In the genomic region with DNA sequence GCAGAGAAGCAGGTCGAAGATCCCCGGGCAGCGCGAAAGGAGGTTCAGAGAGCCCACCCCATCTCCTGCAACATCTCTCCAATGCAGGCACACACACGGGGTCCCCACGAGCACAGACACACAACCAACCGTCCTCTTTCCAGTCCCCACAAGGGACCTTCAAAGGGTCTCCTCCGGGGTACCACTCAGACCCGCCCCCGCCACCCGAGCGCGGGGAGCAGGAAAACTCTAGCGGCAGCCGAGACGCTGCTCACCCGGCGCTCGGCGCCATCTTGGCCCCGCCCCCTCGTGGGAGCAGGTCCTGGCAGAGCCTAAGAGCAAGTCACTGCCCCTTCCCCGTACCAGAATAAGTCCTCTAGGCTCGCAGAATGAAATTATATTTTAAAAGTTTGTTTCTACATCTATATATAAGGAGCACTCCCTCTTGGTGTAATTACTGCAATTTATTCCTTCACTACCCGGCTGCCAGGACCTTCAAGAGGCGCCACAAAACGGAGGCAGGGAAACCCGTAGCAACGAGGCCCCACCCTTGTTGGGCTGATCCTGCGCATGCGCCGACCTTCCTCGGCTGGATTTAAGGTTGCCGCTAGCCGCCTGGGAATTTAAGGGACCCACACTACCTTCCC, we compare ENCODE assay signal across 1 cellular context.
TF ChIP-seq lines count a peak whose summit lies in the region.

CNPY4 (plus strand) TSS at position 560 of the 626 bp plus-strand sequence. CDS start 111 bp downstream, outside the sequence.
TAF6 (minus strand) TSS at position 284 of the 626 bp plus-strand sequence. CDS start 5,149 bp downstream, outside the sequence.

TF ChIP-seq in K562, 482 proteins besides CTCF, POLR2A, EP300 and RAD21 (continued from another document):
- TF ChIP-seq, protein P1, sequence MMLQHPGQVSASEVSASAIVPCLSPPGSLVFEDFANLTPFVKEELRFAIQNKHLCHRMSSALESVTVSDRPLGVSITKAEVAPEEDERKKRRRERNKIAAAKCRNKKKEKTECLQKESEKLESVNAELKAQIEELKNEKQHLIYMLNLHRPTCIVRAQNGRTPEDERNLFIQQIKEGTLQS (IDR thresholded peaks at IDR 0.05) = no peak
- TF ChIP-seq, protein P1 (CRISPR knock-in tag; conservative IDR thresholded peaks at IDR 0.05) = peak; percentile 72; the same call in 1 of the 2 replicates
- no peak for TF ChIP-seq ZNF197 (CRISPR knock-in tag; IDR thresholded peaks at IDR 0.05; ENCODE audit: low read depth)
- 0 out of 2 replicates have a peak, but pooled peaks have one; percentile 61 for TF ChIP-seq HMG20A (CRISPR knock-in tag; conservative IDR thresholded peaks at IDR 0.05)
- TF ChIP-seq MED1 (CRISPR knock-in tag; IDR thresholded peaks at IDR 0.05; ENCODE audit: borderline replicate concordance) = no peak
- no peak for TF ChIP-seq SRSF7 (optimal IDR thresholded peaks at IDR 0.05; ENCODE audit: low read depth, low read length)
- no peak for TF ChIP-seq ZBTB49 (CRISPR knock-in tag; IDR thresholded peaks at IDR 0.05; ENCODE audit: borderline replicate concordance)
- TF ChIP-seq ZNF436 (CRISPR knock-in tag; IDR thresholded peaks at IDR 0.05) = no peak
- TF ChIP-seq, protein P2, sequence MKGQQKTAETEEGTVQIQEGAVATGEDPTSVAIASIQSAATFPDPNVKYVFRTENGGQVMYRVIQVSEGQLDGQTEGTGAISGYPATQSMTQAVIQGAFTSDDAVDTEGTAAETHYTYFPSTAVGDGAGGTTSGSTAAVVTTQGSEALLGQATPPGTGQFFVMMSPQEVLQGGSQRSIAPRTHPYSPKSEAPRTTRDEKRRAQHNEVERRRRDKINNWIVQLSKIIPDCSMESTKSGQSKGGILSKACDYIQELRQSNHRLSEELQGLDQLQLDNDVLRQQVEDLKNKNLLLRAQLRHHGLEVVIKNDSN (CRISPR knock-in tag; IDR thresholded peaks at IDR 0.05) = peak; percentile 21; the same call in 1 of the 2 replicates
- TF ChIP-seq MAFG (tag; conservative IDR thresholded peaks at IDR 0.05) = no peak
- TF ChIP-seq, protein P3, sequence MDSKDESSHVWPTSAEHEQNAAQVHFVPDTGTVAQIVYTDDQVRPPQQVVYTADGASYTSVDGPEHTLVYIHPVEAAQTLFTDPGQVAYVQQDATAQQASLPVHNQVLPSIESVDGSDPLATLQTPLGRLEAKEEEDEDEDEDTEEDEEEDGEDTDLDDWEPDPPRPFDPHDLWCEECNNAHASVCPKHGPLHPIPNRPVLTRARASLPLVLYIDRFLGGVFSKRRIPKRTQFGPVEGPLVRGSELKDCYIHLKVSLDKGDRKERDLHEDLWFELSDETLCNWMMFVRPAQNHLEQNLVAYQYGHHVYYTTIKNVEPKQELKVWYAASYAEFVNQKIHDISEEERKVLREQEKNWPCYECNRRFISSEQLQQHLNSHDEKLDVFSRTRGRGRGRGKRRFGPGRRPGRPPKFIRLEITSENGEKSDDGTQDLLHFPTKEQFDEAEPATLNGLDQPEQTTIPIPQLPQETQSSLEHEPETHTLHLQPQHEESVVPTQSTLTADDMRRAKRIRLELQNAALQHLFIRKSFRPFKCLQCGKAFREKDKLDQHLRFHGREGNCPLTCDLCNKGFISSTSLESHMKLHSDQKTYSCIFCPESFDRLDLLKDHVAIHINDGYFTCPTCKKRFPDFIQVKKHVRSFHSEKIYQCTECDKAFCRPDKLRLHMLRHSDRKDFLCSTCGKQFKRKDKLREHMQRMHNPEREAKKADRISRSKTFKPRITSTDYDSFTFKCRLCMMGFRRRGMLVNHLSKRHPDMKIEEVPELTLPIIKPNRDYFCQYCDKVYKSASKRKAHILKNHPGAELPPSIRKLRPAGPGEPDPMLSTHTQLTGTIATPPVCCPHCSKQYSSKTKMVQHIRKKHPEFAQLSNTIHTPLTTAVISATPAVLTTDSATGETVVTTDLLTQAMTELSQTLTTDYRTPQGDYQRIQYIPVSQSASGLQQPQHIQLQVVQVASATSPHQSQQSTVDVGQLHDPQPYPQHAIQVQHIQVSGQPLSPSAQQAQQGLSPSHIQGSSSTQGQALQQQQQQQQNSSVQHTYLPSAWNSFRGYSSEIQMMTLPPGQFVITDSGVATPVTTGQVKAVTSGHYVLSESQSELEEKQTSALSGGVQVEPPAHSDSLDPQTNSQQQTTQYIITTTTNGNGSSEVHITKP (IDR thresholded peaks at IDR 0.05; ENCODE audit: partially characterized antibody) = no peak
- no peak for TF ChIP-seq ATF1 (CRISPR knock-in tag; IDR thresholded peaks at IDR 0.05)
- peak; percentile 84 for TF ChIP-seq ATF1 (tag; IDR thresholded peaks at IDR 0.05)
- TF ChIP-seq ZNF146 (CRISPR knock-in tag; IDR thresholded peaks at IDR 0.05; ENCODE audit: unreplicated experiment) = no peak
- no peak for TF ChIP-seq ZNF318 (IDR thresholded peaks at IDR 0.05; ENCODE audit: borderline replicate concordance in 1 of 2, low read depth in 1 of 2)
- TF ChIP-seq ZNF696 (CRISPR knock-in tag; conservative IDR thresholded peaks at IDR 0.05) = no peak
- TF ChIP-seq GTF2A2 (tag; IDR thresholded peaks at IDR 0.05) = 0 out of 2 replicates have a peak, but pooled peaks have one; percentile 76
- TF ChIP-seq SREBF1 (IDR thresholded peaks at IDR 0.05; ENCODE audit: borderline replicate concordance, low read depth, low read length) = no peak
- 0 out of 4 replicates have a peak, but pooled peaks have one; percentile 37 to 41 for TF ChIP-seq TEAD1 (CRISPR knock-in tag; IDR thresholded peaks at IDR 0.05)
- no peak; the same call in 1 of the 2 replicates for TF ChIP-seq NBN (IDR thresholded peaks at IDR 0.05; ENCODE audit: low read depth)
- no peak for TF ChIP-seq SPI1 (IDR thresholded peaks at IDR 0.05; ENCODE audit: borderline replicate concordance, low read depth, low read length)
- TF ChIP-seq ZBTB9 (CRISPR knock-in tag; IDR thresholded peaks at IDR 0.05) = peak; percentile 35; the same call in 1 of the 2 replicates
- no peak for TF ChIP-seq BCOR (IDR thresholded peaks at IDR 0.05)
- TF ChIP-seq RNF2 (IDR thresholded peaks at IDR 0.05) = peak; percentile 63; the same call in 1 of the 2 replicates
- 0 out of 2 replicates have a peak, but pooled peaks have one; percentile 48 for TF ChIP-seq ZNF212 (CRISPR knock-in tag; IDR thresholded peaks at IDR 0.05)
- TF ChIP-seq, protein P4, sequence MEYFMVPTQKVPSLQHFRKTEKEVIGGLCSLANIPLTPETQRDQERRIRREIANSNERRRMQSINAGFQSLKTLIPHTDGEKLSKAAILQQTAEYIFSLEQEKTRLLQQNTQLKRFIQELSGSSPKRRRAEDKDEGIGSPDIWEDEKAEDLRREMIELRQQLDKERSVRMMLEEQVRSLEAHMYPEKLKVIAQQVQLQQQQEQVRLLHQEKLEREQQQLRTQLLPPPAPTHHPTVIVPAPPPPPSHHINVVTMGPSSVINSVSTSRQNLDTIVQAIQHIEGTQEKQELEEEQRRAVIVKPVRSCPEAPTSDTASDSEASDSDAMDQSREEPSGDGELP (CRISPR knock-in tag; IDR thresholded peaks at IDR 0.05; ENCODE audit: borderline replicate concordance) = peak; percentile 72
- no peak for TF ChIP-seq ILF3 (IDR thresholded peaks at IDR 0.05; ENCODE audit: borderline replicate concordance)
- TF ChIP-seq, protein P5, sequence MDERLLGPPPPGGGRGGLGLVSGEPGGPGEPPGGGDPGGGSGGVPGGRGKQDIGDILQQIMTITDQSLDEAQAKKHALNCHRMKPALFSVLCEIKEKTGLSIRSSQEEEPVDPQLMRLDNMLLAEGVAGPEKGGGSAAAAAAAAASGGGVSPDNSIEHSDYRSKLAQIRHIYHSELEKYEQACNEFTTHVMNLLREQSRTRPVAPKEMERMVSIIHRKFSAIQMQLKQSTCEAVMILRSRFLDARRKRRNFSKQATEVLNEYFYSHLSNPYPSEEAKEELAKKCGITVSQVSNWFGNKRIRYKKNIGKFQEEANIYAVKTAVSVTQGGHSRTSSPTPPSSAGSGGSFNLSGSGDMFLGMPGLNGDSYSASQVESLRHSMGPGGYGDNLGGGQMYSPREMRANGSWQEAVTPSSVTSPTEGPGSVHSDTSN (CRISPR knock-in tag; IDR thresholded peaks at IDR 0.05; ENCODE audit: low read depth) = no peak
- TF ChIP-seq, protein P5 (tag; conservative IDR thresholded peaks at IDR 0.05; ENCODE audit: low read depth) = no peak
